17 cellular contexts compared by ENCODE assay signal in the genomic region with DNA sequence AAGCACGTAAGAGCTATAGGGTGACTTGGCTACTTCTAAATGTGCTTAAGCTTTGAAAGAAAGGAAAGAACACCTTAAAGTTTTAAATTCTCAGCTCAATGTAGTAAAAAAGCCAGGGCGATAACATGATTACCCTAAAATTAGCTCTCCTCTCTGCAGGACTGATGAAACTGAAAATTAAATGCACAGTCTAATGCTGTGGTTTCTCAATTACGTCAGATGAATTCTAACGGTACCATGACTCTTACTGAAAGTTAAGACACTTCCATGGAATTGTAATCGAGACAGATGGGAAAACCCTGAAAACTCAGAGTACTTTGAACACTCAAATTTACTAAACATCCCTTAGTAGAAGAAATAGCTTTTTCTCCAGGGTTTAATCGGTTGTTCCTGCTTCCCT. TPM values are rescaled to one million over a fixed set of nuclear protein-coding genes. Genes with fewer than 3 reads are reported as not detected.
DNase-seq lines count a peak whose midpoint lies in the region; ATAC-seq, FAIRE-seq and TF ChIP-seq lines count a peak whose summit lies in the region.
"Had no signal": no experiment of that assay in that cellular context is flagged by ENCODE, and none has a peak within 500 bp of the region (broad histone marks: within the 10 kb centered on the region; RNA-seq: fewer than 3 reads in every experiment).

No MANE protein-coding gene starts in this region.

- H3K27ac ChIP-seq in neural progenitor cell (no peak overlapping the region), ovary (no peak overlapping the region)

- H3K27ac Mint-ChIP-seq in neural progenitor cell, result no peak overlapping the region

- TF ChIP-seq CTCF in D721Med (IDR thresholded peaks at IDR 0.05; ENCODE audit: insufficient read depth, missing control alignments), result no peak
- no peak for TF ChIP-seq CTCF in neural progenitor cell (IDR thresholded peaks at IDR 0.05)
- no peak for TF ChIP-seq CTCF in ovary (IDR thresholded peaks at IDR 0.05)

- H2AFZ ChIP-seq in neural progenitor cell (replicated peaks), result peak overlapping the region; percentile 76

- H3K9ac ChIP-seq in adipocyte (ENCODE audit: low read length), result no peak overlapping the region
- no peak overlapping the region for H3K9ac ChIP-seq in neural progenitor cell

- no peaks in the 10 kb centered on the region for H3K36me3 Mint-ChIP-seq in neural progenitor cell

- H3K36me3 ChIP-seq in adipocyte (ENCODE audit: control insufficient read depth, insufficient read depth, low read length, severe bottlenecking) (no peaks in the 10 kb centered on the region), neural progenitor cell (no peaks in the 10 kb centered on the region), ovary (no peaks in the 10 kb centered on the region)
- H3K36me3 ChIP-seq: MG63 had no signal

- TF ChIP-seq POLR2A in ovary (IDR thresholded peaks at IDR 0.05), result no peak

- H3K4me1 ChIP-seq in adipocyte (ENCODE audit: control insufficient read depth, insufficient read depth, low read length) (no peaks in the 10 kb centered on the region), neural progenitor cell (no peaks in the 10 kb centered on the region), ovary (ENCODE audit: insufficient read depth) (no peaks in the 10 kb centered on the region)

- intact Hi-C loops in ovary (cut with DNase I), result no loop called here

- no peak for TF ChIP-seq EP300 in ovary (IDR thresholded peaks at IDR 0.05)

- no peaks in the 10 kb centered on the region for H3K79me2 ChIP-seq in neural progenitor cell (ENCODE audit: low read depth)

- DNase-seq in D721Med (ENCODE audit: insufficient read length, low spot score) (no peak), LHCN-M2 (ENCODE audit: low read depth) (peak; percentile 44), adipocyte (ENCODE audit: low read depth) (peak; percentile 17), neural progenitor cell (ENCODE audit: low spot score) (no peak), ovary (no peak), midbrain (lab: John Stamatoyannopoulos, UW) (no peak), NCI-H510A (lab: John Stamatoyannopoulos, UW) (no peak)
- DNase-seq: COR-L47, HCEC 1CT, MG63, NCI-H2081 treated with DMSO at 0.1 percent for 48 hours, NCI-H2227 treated with DMSO at 0.1 percent for 48 hours, NCI-H524 treated with DMSO at 0.1 percent for 48 hours, SHP77 had no signal

- WGBS in ovary, 3 donors, result 83 to 84% (median 84%) methylated on average over 6 of the region's 6 CpGs

- H3K4me3 Mint-ChIP-seq in neural progenitor cell, result no peak overlapping the region

- no peak overlapping the region for H3K4me3 ChIP-seq in adipocyte (ENCODE audit: low read length)
- H3K4me3 ChIP-seq in neural progenitor cell, result no peak overlapping the region
- no peak overlapping the region for H3K4me3 ChIP-seq in ovary
- H3K4me3 ChIP-seq: K562, MG63 had no signal

- peak; percentile 51 for FAIRE-seq in D721Med (lab: Jason Lieb, UNC)
- FAIRE-seq: GM12892, K562 had no signal

- H3F3A ChIP-seq in neural progenitor cell (ENCODE audit: low read depth), result no peaks in the 10 kb centered on the region

- no peaks in the 10 kb centered on the region for H3K27me3 Mint-ChIP-seq in neural progenitor cell (ENCODE audit: insufficient read depth, low read depth)

- H3K4me1 Mint-ChIP-seq in neural progenitor cell, result no peaks in the 10 kb centered on the region

- H3K27me3 ChIP-seq in adipocyte (replicated peaks; ENCODE audit: control insufficient read depth, insufficient read depth, low read length) (no peaks in the 10 kb centered on the region), neural progenitor cell (no peaks in the 10 kb centered on the region), ovary (no peaks in the 10 kb centered on the region)
- H3K27me3 ChIP-seq: MG63 had no signal

- H3K9me3 ChIP-seq in adipocyte (ENCODE audit: control insufficient read depth, low read length) (no peaks in the 10 kb centered on the region), neural progenitor cell (ENCODE audit: low read depth) (no peaks in the 10 kb centered on the region), ovary (no peaks in the 10 kb centered on the region)
- H3K9me3 ChIP-seq: MG63 had no signal

- ATAC-seq in GM18873 (IDR thresholded peaks at IDR 0.05; ENCODE audit: low FRiP score, unreplicated experiment), result no peak
- ATAC-seq: K562 had no signal

- H4K20me1 ChIP-seq in neural progenitor cell (ENCODE audit: low read depth), result no peaks in the 10 kb centered on the region

- peaks cover 3% of the 10 kb centered on the region for H3K9me3 Mint-ChIP-seq in neural progenitor cell

- H3K4me2 ChIP-seq in neural progenitor cell, result no peak overlapping the region

RNA-seq across cellular contexts. Expression of gene PRKD1, which starts 25.9 kb away (rescaled TPM):
- total RNA-seq in LHCN-M2 (2014; rRNA removed) (16.1 and 23.1 TPM in 2 replicates), neural progenitor cell (ENCODE audit: low replicate concordance) (8.1 and 8.7 TPM in 2 replicates), ovary (10 to 100 TPM; 11.3 to 39.9 (median 22.7) TPM)
- 9.0 TPM for polyA plus RNA-seq in LHCN-M2 (2012)
- 10 to 100 TPM in 1 of 2 donors, 1 to 10 TPM in 1; 7.7 to 18.8 TPM for polyA plus RNA-seq in ovary

Comparison
In these comparisons a context has a peak if more than half of its experiments do, and no peak if none do; other contexts are left out.
1. DNase-seq: peak in LHCN-M2 (single experiment) and adipocyte (single experiment); none in D721Med (single experiment), neural progenitor cell (single experiment), ovary (0 of 5), midbrain (single experiment) and NCI-H510A (single experiment).